ENCODE assay signal across 4 cellular contexts in genomic region chr12:127883013-127883412, GRCh38.
"Had no signal": no experiment of that assay in that cellular context is flagged by ENCODE, and none has a peak within 500 bp of the region (broad histone marks: within the 10 kb centered on the region; RNA-seq: fewer than 3 reads in every experiment).

No MANE protein-coding gene starts in this region.

- H3K4me3 ChIP-seq: GM23338 had no signal

- ATAC-seq: GM23338 had no signal

- DNase-seq: H9, HCEC 1CT, IMR-90 had no signal
